Comparison of ENCODE assay signal across 6 cellular contexts in the genomic region with DNA sequence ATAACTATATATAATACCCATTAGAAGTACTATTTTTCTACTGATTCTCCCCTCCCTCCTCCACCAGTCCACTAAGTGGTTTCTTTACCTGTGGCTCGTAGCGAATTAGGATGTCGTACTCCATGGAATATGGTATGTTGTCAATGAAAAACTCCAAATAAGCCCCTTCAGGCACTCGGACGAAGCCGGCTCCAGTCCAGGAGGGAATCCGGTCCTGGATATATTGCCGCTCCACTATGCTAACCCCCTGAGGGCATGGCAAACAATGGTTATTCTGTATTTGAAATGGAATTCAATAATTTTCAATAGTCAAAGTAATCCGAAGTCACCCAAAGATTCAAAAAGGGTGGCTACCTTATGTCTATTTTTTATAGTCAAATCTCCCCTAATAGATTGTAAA.
"Had no signal": no experiment of that assay in that cellular context is flagged by ENCODE, and none has a peak within 500 bp of the region (broad histone marks: within the 10 kb centered on the region; RNA-seq: fewer than 3 reads in every experiment).

No MANE protein-coding gene starts in this region.

- H3K27ac ChIP-seq: GM23248 had no signal

- H3K4me1 Mint-ChIP-seq: IgD-negative memory B cell had no signal

- H3K4me3 ChIP-seq: GM23248 had no signal

- H3K4me3 Mint-ChIP-seq: H9, IgD-negative memory B cell had no signal

- DNase-seq: GM23248, GOT3, H9, HCEC 1CT, KBM-7 had no signal

- H3K27ac Mint-ChIP-seq: H9, IgD-negative memory B cell had no signal

- H3K9me3 Mint-ChIP-seq: H9, IgD-negative memory B cell had no signal
